20 cellular contexts compared by ENCODE assay signal in the genomic region with DNA sequence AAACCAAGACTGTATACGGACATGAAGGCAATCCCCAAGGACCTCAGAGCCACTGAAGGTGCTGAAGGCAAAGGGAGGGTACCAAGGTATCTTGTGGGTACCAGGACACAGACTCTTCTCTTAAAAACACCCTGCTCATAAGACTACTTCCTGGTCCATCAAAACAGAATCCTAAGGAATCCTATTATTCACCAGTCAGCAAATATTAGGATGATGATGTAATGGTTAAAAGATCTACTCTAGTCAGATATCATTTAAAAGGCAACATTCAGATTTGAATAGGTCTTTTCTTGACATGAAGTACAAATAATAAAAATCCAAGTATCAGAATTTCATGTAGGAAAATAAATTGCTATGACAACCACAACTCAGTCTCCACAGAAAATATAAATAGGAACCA.
"Had no signal": no experiment of that assay in that cellular context is flagged by ENCODE, and none has a peak within 500 bp of the region (broad histone marks: within the 10 kb centered on the region; RNA-seq: fewer than 3 reads in every experiment).

No MANE protein-coding gene starts in this region.

- H3K4me3 ChIP-seq: breast epithelium, lower lobe of right lung, skin epidermis had no signal

- ATAC-seq: lower lobe of right lung, T-cell had no signal

- H3K9me3 ChIP-seq: breast epithelium, lower lobe of right lung had no signal

- FAIRE-seq: endometrium had no signal

- H3K4me3 Mint-ChIP-seq: activated naive CD8-positive, alpha-beta T cell treated with anti-CD3 and anti-CD28 coated beads, Interleukin-2, amount 10 ng/mL, durations not matched to agents 7 days and 5 days; activated T-helper 1 cell treated with anti-CD3 and anti-CD28 coated beads, Interleukin-12 subunit alpha, Interleukin-12 subunit beta, Interleukin-2, Interleukin-4 antibody, amounts not matched to agents 30 ng/mL and 10 ng/mL and 1 ng/mL, durations not matched to agents 14 hours and 24 hours and 36 hours; neural crest cell; T-cell had no signal

- H3K27ac ChIP-seq: breast epithelium, lower lobe of right lung, parathyroid adenoma had no signal

- DNase-seq: activated CD4-positive, CD25-positive, alpha-beta regulatory T cell treated with anti-CD3 and anti-CD28 coated beads, Interleukin-2, amount 50 U/mL, for 72 hours; activated naive CD4-positive, alpha-beta T cell; activated naive CD8-positive, alpha-beta T cell treated with anti-CD3 and anti-CD28 coated beads, Interleukin-2, amount 10 ng/mL, durations not matched to agents 7 days and 5 days; anterior cingulate cortex; dorsolateral prefrontal cortex; left cardiac atrium; lower lobe of right lung; stimulated activated CD4-positive, alpha-beta T cell treated with anti-CD3 and anti-CD28 coated beads, Interleukin-4, amount 100 ng/mL, for 4 hours; stimulated activated CD8-positive, alpha-beta memory T cell treated with anti-CD3 and anti-CD28 coated beads, Interleukin-4, amount 100 ng/mL, for 48 hours; stimulated activated naive CD4-positive, alpha-beta T cell treated with Interleukin-2 at 50 U/mL for 16 hours; substantia nigra; T-cell; T-helper 9 cell; trophoblast cell had no signal

- H3K9me3 Mint-ChIP-seq: neural crest cell, T-cell had no signal

- H2AFZ ChIP-seq: parathyroid adenoma had no signal

- H3K36me3 ChIP-seq: breast epithelium, lower lobe of right lung had no signal

- H3K79me2 ChIP-seq: parathyroid adenoma had no signal

- H3K27me3 ChIP-seq: breast epithelium, dorsolateral prefrontal cortex had no signal

- H3K4me1 ChIP-seq: breast epithelium, lower lobe of right lung, parathyroid adenoma had no signal

- H3K27ac Mint-ChIP-seq: activated naive CD8-positive, alpha-beta T cell treated with anti-CD3 and anti-CD28 coated beads, Interleukin-2, amount 10 ng/mL, durations not matched to agents 7 days and 5 days; activated T-helper 1 cell treated with anti-CD3 and anti-CD28 coated beads, Interleukin-12 subunit alpha, Interleukin-12 subunit beta, Interleukin-2, Interleukin-4 antibody, amounts not matched to agents 30 ng/mL and 10 ng/mL and 1 ng/mL, durations not matched to agents 14 hours and 24 hours and 36 hours; T-cell had no signal
